In the genomic region with DNA sequence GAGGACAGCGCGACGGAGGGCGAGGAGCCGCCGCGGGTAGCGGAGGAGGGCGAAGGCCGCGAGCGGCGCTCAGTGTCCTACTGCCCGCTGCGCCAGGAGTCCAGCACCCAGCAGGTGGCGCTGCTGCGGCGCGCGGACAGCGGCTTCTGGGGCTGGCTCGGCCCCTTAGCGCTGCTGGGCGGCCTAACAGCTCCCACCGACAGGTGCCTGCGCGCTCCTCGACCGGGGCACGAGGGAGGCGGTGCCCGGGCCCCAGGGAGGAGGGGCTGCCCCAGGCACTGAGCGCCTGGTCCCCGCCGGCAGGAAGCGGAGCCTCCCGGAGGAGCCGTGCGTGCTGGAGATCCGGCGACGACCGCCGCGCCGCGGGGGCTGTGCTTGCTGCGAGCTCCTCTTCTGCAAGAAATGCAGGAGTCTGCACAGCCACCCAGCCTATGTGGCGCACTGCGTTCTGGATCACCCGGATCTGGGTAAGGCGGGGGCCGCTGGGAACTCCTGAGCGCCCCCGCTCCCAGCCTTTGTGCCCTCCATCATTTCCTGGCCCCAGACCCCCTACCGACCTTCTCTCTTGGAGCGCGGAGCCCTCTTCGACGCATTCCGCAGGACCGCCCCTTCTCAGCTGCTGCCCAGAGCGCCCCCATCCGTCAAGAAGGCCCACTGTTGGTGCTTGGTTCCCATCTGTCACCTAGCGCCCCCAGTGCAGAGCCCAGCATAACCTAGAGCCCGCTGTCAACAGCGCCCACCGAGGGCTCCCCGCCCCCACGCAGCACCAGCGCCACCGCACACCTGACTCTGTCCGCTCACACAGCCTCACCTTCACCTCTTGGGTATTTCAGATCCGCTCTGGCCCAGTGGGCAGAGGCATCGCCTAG, we compare ENCODE assay signal across 1 cellular context.
TF ChIP-seq lines count a peak whose summit lies in the region.

No MANE protein-coding gene starts in this region.

TF ChIP-seq in SK-N-SH, 30 proteins besides CTCF, POLR2A, EP300 and RAD21:
- TF ChIP-seq, protein P1, sequence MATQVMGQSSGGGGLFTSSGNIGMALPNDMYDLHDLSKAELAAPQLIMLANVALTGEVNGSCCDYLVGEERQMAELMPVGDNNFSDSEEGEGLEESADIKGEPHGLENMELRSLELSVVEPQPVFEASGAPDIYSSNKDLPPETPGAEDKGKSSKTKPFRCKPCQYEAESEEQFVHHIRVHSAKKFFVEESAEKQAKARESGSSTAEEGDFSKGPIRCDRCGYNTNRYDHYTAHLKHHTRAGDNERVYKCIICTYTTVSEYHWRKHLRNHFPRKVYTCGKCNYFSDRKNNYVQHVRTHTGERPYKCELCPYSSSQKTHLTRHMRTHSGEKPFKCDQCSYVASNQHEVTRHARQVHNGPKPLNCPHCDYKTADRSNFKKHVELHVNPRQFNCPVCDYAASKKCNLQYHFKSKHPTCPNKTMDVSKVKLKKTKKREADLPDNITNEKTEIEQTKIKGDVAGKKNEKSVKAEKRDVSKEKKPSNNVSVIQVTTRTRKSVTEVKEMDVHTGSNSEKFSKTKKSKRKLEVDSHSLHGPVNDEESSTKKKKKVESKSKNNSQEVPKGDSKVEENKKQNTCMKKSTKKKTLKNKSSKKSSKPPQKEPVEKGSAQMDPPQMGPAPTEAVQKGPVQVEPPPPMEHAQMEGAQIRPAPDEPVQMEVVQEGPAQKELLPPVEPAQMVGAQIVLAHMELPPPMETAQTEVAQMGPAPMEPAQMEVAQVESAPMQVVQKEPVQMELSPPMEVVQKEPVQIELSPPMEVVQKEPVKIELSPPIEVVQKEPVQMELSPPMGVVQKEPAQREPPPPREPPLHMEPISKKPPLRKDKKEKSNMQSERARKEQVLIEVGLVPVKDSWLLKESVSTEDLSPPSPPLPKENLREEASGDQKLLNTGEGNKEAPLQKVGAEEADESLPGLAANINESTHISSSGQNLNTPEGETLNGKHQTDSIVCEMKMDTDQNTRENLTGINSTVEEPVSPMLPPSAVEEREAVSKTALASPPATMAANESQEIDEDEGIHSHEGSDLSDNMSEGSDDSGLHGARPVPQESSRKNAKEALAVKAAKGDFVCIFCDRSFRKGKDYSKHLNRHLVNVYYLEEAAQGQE (IDR thresholded peaks at IDR 0.05; ENCODE audit: low read depth, low read length), result no peak
- TF ChIP-seq EZH2phosphoT487 (IDR thresholded peaks at IDR 0.05; ENCODE audit: borderline replicate concordance, low read depth) (no peak), TAF1 (IDR thresholded peaks at IDR 0.05; ENCODE audit: borderline replicate concordance, low read depth, low read length) (0 out of 2 replicates have a peak, but pooled peaks have one; percentile 12), CHD2 (IDR thresholded peaks at IDR 0.05; ENCODE audit: low read length, partially characterized antibody) (peak; percentile 58), RCOR1 (IDR thresholded peaks at IDR 0.05; ENCODE audit: low read length) (peak; percentile 60), GATA2 (CRISPR knock-in tag; IDR thresholded peaks at IDR 0.05) (no peak), TEAD4 (IDR thresholded peaks at IDR 0.05; ENCODE audit: borderline replicate concordance, insufficient read depth) (no peak), SMC3 (IDR thresholded peaks at IDR 0.05; ENCODE audit: low read depth, low read length) (peak; percentile 95)
- TF ChIP-seq, protein P2, sequence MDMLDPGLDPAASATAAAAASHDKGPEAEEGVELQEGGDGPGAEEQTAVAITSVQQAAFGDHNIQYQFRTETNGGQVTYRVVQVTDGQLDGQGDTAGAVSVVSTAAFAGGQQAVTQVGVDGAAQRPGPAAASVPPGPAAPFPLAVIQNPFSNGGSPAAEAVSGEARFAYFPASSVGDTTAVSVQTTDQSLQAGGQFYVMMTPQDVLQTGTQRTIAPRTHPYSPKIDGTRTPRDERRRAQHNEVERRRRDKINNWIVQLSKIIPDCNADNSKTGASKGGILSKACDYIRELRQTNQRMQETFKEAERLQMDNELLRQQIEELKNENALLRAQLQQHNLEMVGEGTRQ (IDR thresholded peaks at IDR 0.05; ENCODE audit: borderline replicate concordance, low read depth, low read length), result no peak
- TF ChIP-seq, protein P3, sequence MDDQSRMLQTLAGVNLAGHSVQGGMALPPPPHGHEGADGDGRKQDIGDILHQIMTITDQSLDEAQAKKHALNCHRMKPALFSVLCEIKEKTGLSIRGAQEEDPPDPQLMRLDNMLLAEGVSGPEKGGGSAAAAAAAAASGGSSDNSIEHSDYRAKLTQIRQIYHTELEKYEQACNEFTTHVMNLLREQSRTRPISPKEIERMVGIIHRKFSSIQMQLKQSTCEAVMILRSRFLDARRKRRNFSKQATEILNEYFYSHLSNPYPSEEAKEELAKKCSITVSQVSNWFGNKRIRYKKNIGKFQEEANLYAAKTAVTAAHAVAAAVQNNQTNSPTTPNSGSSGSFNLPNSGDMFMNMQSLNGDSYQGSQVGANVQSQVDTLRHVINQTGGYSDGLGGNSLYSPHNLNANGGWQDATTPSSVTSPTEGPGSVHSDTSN (IDR thresholded peaks at IDR 0.05), result 0 out of 2 replicates have a peak, but pooled peaks have one; percentile 6
- TF ChIP-seq, protein P4, sequence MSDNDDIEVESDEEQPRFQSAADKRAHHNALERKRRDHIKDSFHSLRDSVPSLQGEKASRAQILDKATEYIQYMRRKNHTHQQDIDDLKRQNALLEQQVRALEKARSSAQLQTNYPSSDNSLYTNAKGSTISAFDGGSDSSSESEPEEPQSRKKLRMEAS (IDR thresholded peaks at IDR 0.05; ENCODE audit: low read depth), result peak; percentile 74; the same call in 1 of the 2 replicates
- TF ChIP-seq, protein P5, sequence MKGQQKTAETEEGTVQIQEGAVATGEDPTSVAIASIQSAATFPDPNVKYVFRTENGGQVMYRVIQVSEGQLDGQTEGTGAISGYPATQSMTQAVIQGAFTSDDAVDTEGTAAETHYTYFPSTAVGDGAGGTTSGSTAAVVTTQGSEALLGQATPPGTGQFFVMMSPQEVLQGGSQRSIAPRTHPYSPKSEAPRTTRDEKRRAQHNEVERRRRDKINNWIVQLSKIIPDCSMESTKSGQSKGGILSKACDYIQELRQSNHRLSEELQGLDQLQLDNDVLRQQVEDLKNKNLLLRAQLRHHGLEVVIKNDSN (IDR thresholded peaks at IDR 0.05; ENCODE audit: borderline replicate concordance, low read depth), result 0 out of 2 replicates have a peak, but pooled peaks have one; percentile 5
- TF ChIP-seq, protein P6, sequence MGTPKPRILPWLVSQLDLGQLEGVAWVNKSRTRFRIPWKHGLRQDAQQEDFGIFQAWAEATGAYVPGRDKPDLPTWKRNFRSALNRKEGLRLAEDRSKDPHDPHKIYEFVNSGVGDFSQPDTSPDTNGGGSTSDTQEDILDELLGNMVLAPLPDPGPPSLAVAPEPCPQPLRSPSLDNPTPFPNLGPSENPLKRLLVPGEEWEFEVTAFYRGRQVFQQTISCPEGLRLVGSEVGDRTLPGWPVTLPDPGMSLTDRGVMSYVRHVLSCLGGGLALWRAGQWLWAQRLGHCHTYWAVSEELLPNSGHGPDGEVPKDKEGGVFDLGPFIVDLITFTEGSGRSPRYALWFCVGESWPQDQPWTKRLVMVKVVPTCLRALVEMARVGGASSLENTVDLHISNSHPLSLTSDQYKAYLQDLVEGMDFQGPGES (IDR thresholded peaks at IDR 0.05; ENCODE audit: low read depth, low read length), result no peak
- TF ChIP-seq, protein P7, sequence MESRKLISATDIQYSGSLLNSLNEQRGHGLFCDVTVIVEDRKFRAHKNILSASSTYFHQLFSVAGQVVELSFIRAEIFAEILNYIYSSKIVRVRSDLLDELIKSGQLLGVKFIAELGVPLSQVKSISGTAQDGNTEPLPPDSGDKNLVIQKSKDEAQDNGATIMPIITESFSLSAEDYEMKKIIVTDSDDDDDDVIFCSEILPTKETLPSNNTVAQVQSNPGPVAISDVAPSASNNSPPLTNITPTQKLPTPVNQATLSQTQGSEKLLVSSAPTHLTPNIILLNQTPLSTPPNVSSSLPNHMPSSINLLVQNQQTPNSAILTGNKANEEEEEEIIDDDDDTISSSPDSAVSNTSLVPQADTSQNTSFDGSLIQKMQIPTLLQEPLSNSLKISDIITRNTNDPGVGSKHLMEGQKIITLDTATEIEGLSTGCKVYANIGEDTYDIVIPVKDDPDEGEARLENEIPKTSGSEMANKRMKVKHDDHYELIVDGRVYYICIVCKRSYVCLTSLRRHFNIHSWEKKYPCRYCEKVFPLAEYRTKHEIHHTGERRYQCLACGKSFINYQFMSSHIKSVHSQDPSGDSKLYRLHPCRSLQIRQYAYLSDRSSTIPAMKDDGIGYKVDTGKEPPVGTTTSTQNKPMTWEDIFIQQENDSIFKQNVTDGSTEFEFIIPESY (IDR thresholded peaks at IDR 0.05; ENCODE audit: borderline replicate concordance, low read depth), result no peak
